In the genomic region with DNA sequence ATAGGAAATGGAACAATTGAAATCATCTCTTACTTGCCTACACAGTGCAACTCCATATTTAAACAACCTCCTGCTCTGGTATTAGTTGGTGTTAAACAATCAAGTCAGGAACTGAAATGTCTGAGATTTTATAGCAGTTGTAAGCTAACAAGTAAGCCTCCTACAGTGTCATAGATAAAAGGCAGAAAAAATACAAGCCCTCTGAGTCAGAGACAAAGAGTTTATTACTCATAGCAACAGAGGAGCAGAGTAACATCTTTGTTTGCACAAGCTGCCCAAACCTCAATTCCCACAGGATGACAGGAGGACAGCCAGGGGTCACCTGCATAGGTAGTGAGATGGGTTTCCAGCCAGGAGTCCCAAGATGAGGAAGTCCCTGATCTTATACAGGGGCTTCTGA, we compare ENCODE assay signal across 8 cellular contexts.
A peak's percentile ranks its signal among the peaks of the same experiment; 100 is the strongest.
DNase-seq lines count a peak whose midpoint lies in the region; ATAC-seq and TF ChIP-seq lines count a peak whose summit lies in the region.

No MANE protein-coding gene starts in this region.

- H2AFZ ChIP-seq in mesenchymal stem cell (ENCODE audit: low read depth, low read length): no peak overlapping the region

- H3K23ac ChIP-seq in mesenchymal stem cell (ENCODE audit: low read length in 2 of 2): no peak overlapping the region

- no peak overlapping the region for H2BK15ac ChIP-seq in mesenchymal stem cell (ENCODE audit: low read depth, poor library complexity, severe bottlenecking)

- no peak for TF ChIP-seq POLR2A in suprapubic skin (IDR thresholded peaks at IDR 0.05)

- CTCF ChIA-PET in GM10248 (lab: Yijun Ruan, JAX): interaction anchor here (1.4 kb wide), 1 partner anchor 555 kb away, joined by 4 read pairs; no protein-coding TSS in a partner anchor

- H3K4me2 ChIP-seq in mesenchymal stem cell (ENCODE audit: low read length, poor library complexity, severe bottlenecking): no peak overlapping the region

- H3K9ac ChIP-seq in mesenchymal stem cell (ENCODE audit: low read length): peak overlapping the region; percentile 53

- no peak overlapping the region for H2AK5ac ChIP-seq in mesenchymal stem cell (ENCODE audit: low read length, severe bottlenecking)

- no peak overlapping the region for H2BK5ac ChIP-seq in mesenchymal stem cell (ENCODE audit: low read depth, low read length, poor library complexity, severe bottlenecking)

- peak overlapping the region in 1 of 2 experiments; percentile 93 for H2BK12ac ChIP-seq in mesenchymal stem cell (ENCODE audit: low read length in 2 of 2)

- H4K91ac ChIP-seq in mesenchymal stem cell (ENCODE audit: low read length): no peak overlapping the region

- H3K9me3 ChIP-seq in mesenchymal stem cell (ENCODE audit: control insufficient read depth, low read length) (no peaks in the 10 kb centered on the region), suprapubic skin (no peaks in the 10 kb centered on the region)

- POLR2A ChIA-PET in GM10248 (lab: Yijun Ruan, JAX): no interaction called here

- H3K4me3 ChIP-seq in mesenchymal stem cell (ENCODE audit: insufficient read depth in 1 of 2, low read depth in 1 of 2, low read length in 2 of 2): peak overlapping the region in 1 of 2 experiments; percentile 13
- H3K4me3 ChIP-seq in H7 (ENCODE audit: insufficient read depth, low read depth, low read length): no peak overlapping the region
- no peak overlapping the region for H3K4me3 ChIP-seq in suprapubic skin

- ATAC-seq in HG03432 (IDR thresholded peaks at IDR 0.05; ENCODE audit: unreplicated experiment): peak; percentile 41

- H3K36me3 ChIP-seq in mesenchymal stem cell (ENCODE audit: control insufficient read depth in 1 of 2, insufficient read depth in 2 of 2, low read depth in 1 of 2, low read length in 2 of 2): no peaks in the 10 kb centered on the region
- no peaks in the 10 kb centered on the region for H3K36me3 ChIP-seq in H7 (replicated peaks; ENCODE audit: control insufficient read depth, insufficient read depth, low read length)
- H3K36me3 ChIP-seq in suprapubic skin: no peaks in the 10 kb centered on the region

- peaks cover 4% of the 10 kb centered on the region for H3K4me1 ChIP-seq in mesenchymal stem cell (ENCODE audit: control insufficient read depth, insufficient read depth, low read depth, low read length)
- H3K4me1 ChIP-seq in suprapubic skin: no peaks in the 10 kb centered on the region

- H3K4ac ChIP-seq in mesenchymal stem cell (ENCODE audit: low read depth in 1 of 2, low read length in 2 of 2): no peak overlapping the region

- H3K27ac ChIP-seq in mesenchymal stem cell (ENCODE audit: low read length, poor library complexity, severe bottlenecking): no peak overlapping the region
- no peak overlapping the region for H3K27ac ChIP-seq in suprapubic skin

- no peak overlapping the region for H3K14ac ChIP-seq in mesenchymal stem cell (ENCODE audit: low read length in 2 of 2)

- H3K27me3 ChIP-seq in mesenchymal stem cell (ENCODE audit: control insufficient read depth in 1 of 2, insufficient read depth in 1 of 2, low read length in 2 of 2) (no peaks in the 10 kb centered on the region), H7 (ENCODE audit: control insufficient read depth, insufficient read depth, low read length) (no peaks in the 10 kb centered on the region), suprapubic skin (no peaks in the 10 kb centered on the region)

- no peak overlapping the region for H3K18ac ChIP-seq in mesenchymal stem cell (ENCODE audit: low read depth in 1 of 2, low read length in 2 of 2)

- H3K79me1 ChIP-seq in mesenchymal stem cell (replicated peaks; ENCODE audit: low read length, poor library complexity, severe bottlenecking): no peaks in the 10 kb centered on the region

- DNase-seq in AG08396 (ENCODE audit: low spot score) (peak; percentile 44), astrocyte of the hippocampus (ENCODE audit: low read depth, low spot score) (peak; percentile 75), mesenchymal stem cell (peak; percentile 95), H7 (no peak), suprapubic skin (ENCODE audit: low spot score in 2 of 2) (no peak), GM10248 (ENCODE audit: extremely low spot score) (no peak)
- DNase-seq in stimulated activated CD4-positive, alpha-beta T cell treated with anti-CD3 and anti-CD28 coated beads, Interleukin-12 subunit alpha, Interleukin-12 subunit beta, amount 100 ng/mL, for 4 hours: no peak

- TF ChIP-seq CTCF in suprapubic skin (IDR thresholded peaks at IDR 0.05): no peak
- no peak for TF ChIP-seq CTCF in GM10248 (IDR thresholded peaks at IDR 0.05; ENCODE audit: control extremely low read depth, extremely low read depth, low read depth, missing control alignments)

- no peak overlapping the region for H2BK120ac ChIP-seq in mesenchymal stem cell (ENCODE audit: low read depth, low read length)

- no peak for TF ChIP-seq EP300 in suprapubic skin (IDR thresholded peaks at IDR 0.05)

- peak overlapping the region; percentile 60 for H4K8ac ChIP-seq in mesenchymal stem cell (ENCODE audit: low read length)

Comparison
In these comparisons a context has a peak if more than half of its experiments do, and no peak if none do; other contexts are left out.
1. DNase-seq: peak in AG08396 (single experiment), astrocyte of the hippocampus (single experiment) and mesenchymal stem cell (single experiment); none in stimulated activated CD4-positive, alpha-beta T cell treated with anti-CD3 and anti-CD28 coated beads, Interleukin-12 subunit alpha, Interleukin-12 subunit beta, amount 100 ng/mL, for 4 hours (single experiment), H7 (single experiment), suprapubic skin (0 of 2) and GM10248 (single experiment).